ENCODE assay signal across 13 cellular contexts in the genomic region with DNA sequence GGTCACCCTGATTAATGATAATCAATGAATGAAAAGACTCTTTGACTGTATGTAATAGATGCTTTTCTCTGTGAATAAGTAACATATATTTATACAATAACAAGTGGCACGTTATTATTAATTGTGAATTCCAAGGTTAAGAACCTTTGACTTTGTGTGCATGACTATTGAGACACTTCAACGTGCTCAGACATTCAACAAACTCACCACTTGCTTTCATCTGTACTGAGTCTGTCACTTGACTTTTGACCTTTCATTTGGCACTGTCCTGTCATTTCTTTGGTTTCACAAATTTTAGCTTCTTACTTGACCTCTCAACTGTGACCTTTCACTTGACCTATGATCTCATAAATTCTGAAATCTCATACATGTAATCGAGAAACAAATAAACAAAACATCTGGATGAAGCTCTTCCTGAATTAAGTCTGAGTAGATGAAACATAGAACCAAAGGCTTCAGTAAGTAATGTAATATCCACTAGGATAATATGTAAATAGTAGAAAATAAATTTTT.
A peak's percentile ranks its signal among the peaks of the same experiment; 100 is the strongest.
DNase-seq lines count a peak whose midpoint lies in the region; ATAC-seq and TF ChIP-seq lines count a peak whose summit lies in the region.
"Had no signal": no experiment of that assay in that cellular context is flagged by ENCODE, and none has a peak within 500 bp of the region (broad histone marks: within the 10 kb centered on the region; RNA-seq: fewer than 3 reads in every experiment).

No MANE protein-coding gene starts in this region.

- no peak for TF ChIP-seq POLR2A in IMR-90 (IDR thresholded peaks at IDR 0.05; ENCODE audit: low read depth, low read length)

- TF ChIP-seq RAD21 in IMR-90 (IDR thresholded peaks at IDR 0.05; ENCODE audit: low read length): no peak

- CTCF ChIA-PET in IMR-90 (lab: Yijun Ruan, JAX): interaction anchor here (0.6 to 1.0 kb wide), 2 partner anchors 44 to 88 kb away, joined by 3 read pairs; no protein-coding TSS in a partner anchor

- H3K9ac ChIP-seq in IMR-90 (ENCODE audit: low read depth, low read length) (no peak overlapping the region), skeletal muscle satellite cell (ENCODE audit: low read depth, low read length) (no peak overlapping the region)
- H3K9ac ChIP-seq: GM23248 had no signal

- no peaks in the 10 kb centered on the region for H3K79me1 ChIP-seq in IMR-90 (ENCODE audit: low read depth in 1 of 2, low read length in 2 of 2)

- no peak overlapping the region for H4K5ac ChIP-seq in IMR-90 (ENCODE audit: low read depth, low read length)

- intact Hi-C loops in IMR-90 (cut with micrococcal nuclease): no loop called here

- no peak overlapping the region; the same call in 1 of the 2 replicates for H4K91ac ChIP-seq in IMR-90 (ENCODE audit: insufficient read depth, low read depth, low read length)

- H3K4me1 ChIP-seq in ACC112 (ENCODE audit: control insufficient read depth, insufficient read depth, low read length, unreplicated experiment): peaks cover 39% of the 10 kb centered on the region
- H3K4me1 ChIP-seq in IMR-90 (ENCODE audit: control insufficient read depth, insufficient read depth, low read length): peaks cover 7% of the 10 kb centered on the region
- H3K4me1 ChIP-seq in skeletal muscle satellite cell (ENCODE audit: control insufficient read depth, insufficient read depth, low read length): peaks cover 30% of the 10 kb centered on the region
- no peaks in the 10 kb centered on the region for H3K4me1 ChIP-seq in effector memory CD4-positive, alpha-beta T cell (ENCODE audit: control insufficient read depth, insufficient read depth, low read length, poor library complexity, severe bottlenecking)

- no peak overlapping the region for H3K4me3 ChIP-seq in ACC112 (ENCODE audit: low read depth, low read length)
- H3K4me3 ChIP-seq in IMR-90 (ENCODE audit: insufficient read depth, low read depth, low read length): no peak overlapping the region
- H3K4me3 ChIP-seq in skeletal muscle satellite cell (ENCODE audit: low read length): no peak overlapping the region
- no peak overlapping the region for H3K4me3 ChIP-seq in effector memory CD4-positive, alpha-beta T cell (ENCODE audit: insufficient read depth, low read depth, low read length, poor library complexity, severe bottlenecking)
- H3K4me3 ChIP-seq: GM23248 had no signal

- no peak overlapping the region for H2BK120ac ChIP-seq in IMR-90 (ENCODE audit: low read depth, low read length)

- peak overlapping the region; percentile 63 for H2BK5ac ChIP-seq in IMR-90 (ENCODE audit: low read depth, low read length, poor library complexity, severe bottlenecking)

- POLR2A ChIA-PET in IMR-90 (lab: Charles Lee; ENCODE audit: unreplicated experiment): no interaction called here

- no peaks in the 10 kb centered on the region for H4K20me1 ChIP-seq in IMR-90 (ENCODE audit: insufficient read depth, low read length)

- no peak for TF ChIP-seq CTCF in IMR-90 (conservative IDR thresholded peaks at IDR 0.05; ENCODE audit: low read depth, low read length)
- TF ChIP-seq CTCF in chondrocyte (IDR thresholded peaks at IDR 0.05): no peak

- no peak overlapping the region for H4K8ac ChIP-seq in IMR-90 (ENCODE audit: low read depth in 2 of 2, low read length in 2 of 2)

- H3K4me2 ChIP-seq in IMR-90 (ENCODE audit: low read depth, low read length) (no peak overlapping the region), skeletal muscle satellite cell (ENCODE audit: low read length) (peak overlapping the region; percentile 26)

- peak overlapping the region; percentile 41; the same call in 1 of the 2 replicates for H3K18ac ChIP-seq in IMR-90 (ENCODE audit: low read depth, low read length)

- DNase-seq in IMR-90: peak; percentile 4
- no peak for DNase-seq in chondrocyte (ENCODE audit: low spot score)
- DNase-seq in effector memory CD4-positive, alpha-beta T cell: no peak
- DNase-seq in cortex of kidney (lab: John Stamatoyannopoulos, UW): no peak
- DNase-seq: CD8-positive, alpha-beta T cell; COR-L47; DMS153; H7 had no signal

- H3K27ac ChIP-seq in ACC112 (ENCODE audit: low read depth, low read length): peak overlapping the region; percentile 37
- no peak overlapping the region for H3K27ac ChIP-seq in IMR-90 (ENCODE audit: insufficient read depth, low read length)
- H3K27ac ChIP-seq in effector memory CD4-positive, alpha-beta T cell (ENCODE audit: insufficient read depth, low read length, poor library complexity, severe bottlenecking): no peak overlapping the region
- H3K27ac ChIP-seq: GM23248 had no signal

- H3K27me3 ChIP-seq in ACC112 (ENCODE audit: insufficient read depth, low read length): no peaks in the 10 kb centered on the region
- no peaks in the 10 kb centered on the region for H3K27me3 ChIP-seq in IMR-90 (ENCODE audit: control insufficient read depth, insufficient read depth, low read length)
- no peaks in the 10 kb centered on the region for H3K27me3 ChIP-seq in skeletal muscle satellite cell (ENCODE audit: control insufficient read depth, insufficient read depth, low read length)
- H3K27me3 ChIP-seq in effector memory CD4-positive, alpha-beta T cell (replicated peaks; ENCODE audit: control insufficient read depth, insufficient read depth, low read length, poor library complexity, severe bottlenecking): no peaks in the 10 kb centered on the region

- in situ Hi-C loops in IMR-90 (cut with MboI; ENCODE audit: low sequenced_read_pairs): no loop called here

- dilution Hi-C loops in IMR-90 (cut with HindIII; ENCODE audit: low sequenced_read_pairs, unreplicated experiment): no loop called here

- H3K4me1 Mint-ChIP-seq in chondrocyte (ENCODE audit: low read depth): peaks cover 34% of the 10 kb centered on the region

- 40% methylated on average over 1 of the region's 3 CpGs; no CpG with 5 or more reads in 1 of the 2 experiments for WGBS in IMR-90 (ENCODE audit: extremely low coverage in 2 of 2, insufficient read length in 1 of 2), 2 experiments

- BruUV-seq in IMR-90 (replicated peaks; lab: Mats Ljungman, UMichigan): no TSS peak

- H3K27me3 Mint-ChIP-seq in chondrocyte (ENCODE audit: low read depth): no peaks in the 10 kb centered on the region

- ATAC-seq in IMR-90 (ENCODE audit: low read depth): no peak; the same call in 1 of the 2 replicates
- no peak for ATAC-seq in HG02852 (IDR thresholded peaks at IDR 0.05; ENCODE audit: unreplicated experiment)
- ATAC-seq: CD8-positive, alpha-beta T cell had no signal

- no peak overlapping the region for H3K4me3 Mint-ChIP-seq in chondrocyte (ENCODE audit: unreplicated experiment)
- H3K4me3 Mint-ChIP-seq: CD8-positive, alpha-beta T cell had no signal

- H2BK20ac ChIP-seq in IMR-90 (ENCODE audit: low read depth, low read length): no peak overlapping the region

- H3K79me2 ChIP-seq in ACC112 (ENCODE audit: control insufficient read depth, insufficient read depth, low read length, unreplicated experiment): no peaks in the 10 kb centered on the region

- H3K9me3 ChIP-seq in IMR-90 (ENCODE audit: control insufficient read depth, insufficient read depth, low read length) (no peaks in the 10 kb centered on the region), skeletal muscle satellite cell (replicated peaks; ENCODE audit: low read length) (no peaks in the 10 kb centered on the region)
- no peaks in the 10 kb centered on the region for H3K9me3 ChIP-seq in effector memory CD4-positive, alpha-beta T cell (ENCODE audit: control insufficient read depth, low read length)

- H2AK9ac ChIP-seq in IMR-90 (replicated peaks; ENCODE audit: low read depth, low read length, poor library complexity): no peak overlapping the region

- no peak overlapping the region for H3K4ac ChIP-seq in IMR-90 (ENCODE audit: low read depth, low read length)

- H3K36me3 ChIP-seq in ACC112 (ENCODE audit: insufficient read depth, low read length): no peaks in the 10 kb centered on the region
- H3K36me3 ChIP-seq in IMR-90 (ENCODE audit: control insufficient read depth, insufficient read depth, low read length): no peaks in the 10 kb centered on the region
- no peaks in the 10 kb centered on the region for H3K36me3 ChIP-seq in skeletal muscle satellite cell (ENCODE audit: insufficient read depth, low read length)
- H3K36me3 ChIP-seq in effector memory CD4-positive, alpha-beta T cell (ENCODE audit: control insufficient read depth, insufficient read depth, low read length): no peaks in the 10 kb centered on the region

- no peak overlapping the region for H3K14ac ChIP-seq in IMR-90 (replicated peaks; ENCODE audit: low read depth, low read length)

- H3K9me3 Mint-ChIP-seq in chondrocyte (ENCODE audit: low read depth): no peaks in the 10 kb centered on the region
- H3K9me3 Mint-ChIP-seq: CD14-positive monocyte; CD8-positive, alpha-beta T cell had no signal

- H3K23ac ChIP-seq in IMR-90 (ENCODE audit: low read depth, low read length): no peak overlapping the region

- peak overlapping the region; percentile 28 for H3K27ac Mint-ChIP-seq in chondrocyte (ENCODE audit: unreplicated experiment)
- H3K27ac Mint-ChIP-seq: CD14-positive monocyte; CD8-positive, alpha-beta T cell had no signal

- H2AFZ ChIP-seq in ACC112 (ENCODE audit: low read length, unreplicated experiment): no peak overlapping the region
- no peak overlapping the region for H2AFZ ChIP-seq in IMR-90 (replicated peaks; ENCODE audit: low read length, poor library complexity)
- H2AFZ ChIP-seq: GM23248 had no signal

- H3K9me1 ChIP-seq in IMR-90 (ENCODE audit: insufficient read depth, low read length): no peaks in the 10 kb centered on the region

- no peak overlapping the region for H3K56ac ChIP-seq in IMR-90 (ENCODE audit: extremely low read depth, insufficient read depth, low read length)

- 0 out of 3 replicates have a peak overlapping the region, but pooled peaks have one; percentile 20 for H2BK15ac ChIP-seq in IMR-90 (ENCODE audit: low read depth, low read length)

- H2AK5ac ChIP-seq in IMR-90 (ENCODE audit: low read depth, low read length): no peak overlapping the region

- H3K36me3 Mint-ChIP-seq in chondrocyte (ENCODE audit: low read depth): no peaks in the 10 kb centered on the region
- H3K36me3 Mint-ChIP-seq: CD14-positive monocyte; CD8-positive, alpha-beta T cell had no signal

TF ChIP-seq in IMR-90, 13 proteins besides CTCF, POLR2A, EP300 and RAD21:
- no peak for TF ChIP-seq FOS (IDR thresholded peaks at IDR 0.05; ENCODE audit: low read depth, low read length)
- TF ChIP-seq, protein P1, sequence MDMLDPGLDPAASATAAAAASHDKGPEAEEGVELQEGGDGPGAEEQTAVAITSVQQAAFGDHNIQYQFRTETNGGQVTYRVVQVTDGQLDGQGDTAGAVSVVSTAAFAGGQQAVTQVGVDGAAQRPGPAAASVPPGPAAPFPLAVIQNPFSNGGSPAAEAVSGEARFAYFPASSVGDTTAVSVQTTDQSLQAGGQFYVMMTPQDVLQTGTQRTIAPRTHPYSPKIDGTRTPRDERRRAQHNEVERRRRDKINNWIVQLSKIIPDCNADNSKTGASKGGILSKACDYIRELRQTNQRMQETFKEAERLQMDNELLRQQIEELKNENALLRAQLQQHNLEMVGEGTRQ (IDR thresholded peaks at IDR 0.05; ENCODE audit: low read depth, low read length): no peak
